ENCODE assay signal across 9 cellular contexts in the genomic region with DNA sequence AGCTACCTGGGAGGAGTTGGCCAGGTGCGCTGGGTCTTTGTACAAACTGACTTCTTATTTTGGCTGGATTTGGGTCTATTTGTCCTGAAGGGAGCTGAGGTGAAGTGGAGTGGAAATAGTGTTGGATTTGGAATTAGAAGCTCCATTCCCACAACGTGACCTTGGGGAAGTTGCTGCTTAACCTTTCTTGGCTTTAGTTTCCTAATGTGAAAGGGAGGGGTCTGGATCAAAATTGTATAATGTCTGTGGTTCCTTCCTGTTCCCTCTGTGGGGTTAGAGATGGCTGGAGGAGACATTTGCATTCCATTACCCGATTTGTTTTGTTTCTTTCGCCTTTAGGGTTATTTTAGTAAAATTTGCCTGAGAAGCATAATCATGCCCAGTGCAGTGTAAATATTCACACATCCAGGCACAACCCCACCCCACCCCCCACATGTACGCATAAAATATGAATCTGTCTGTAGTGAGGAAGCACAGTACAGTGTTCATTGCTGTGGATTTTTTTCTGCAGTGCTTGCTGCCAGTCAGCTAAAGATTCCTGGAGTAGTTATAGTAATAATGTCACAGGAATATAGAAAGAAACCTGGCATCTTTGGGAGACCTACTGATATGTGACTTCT. TPM values are rescaled to one million over a fixed set of nuclear protein-coding genes. Genes with fewer than 3 reads are reported as not detected.
DNase-seq lines count a peak whose midpoint lies in the region; ATAC-seq and TF ChIP-seq lines count a peak whose summit lies in the region.
"Had no signal": no experiment of that assay in that cellular context is flagged by ENCODE, and none has a peak within 500 bp of the region (broad histone marks: within the 10 kb centered on the region; RNA-seq: fewer than 3 reads in every experiment).

No MANE protein-coding gene starts in this region.

- H3K27me3 ChIP-seq in HUES6 (ENCODE audit: control insufficient read depth, insufficient read depth, low read length) (no peaks in the 10 kb centered on the region), duodenal mucosa (ENCODE audit: control insufficient read depth in 1 of 2, insufficient read depth in 2 of 2, low read length in 2 of 2) (no peaks in the 10 kb centered on the region)

- no peaks in the 10 kb centered on the region for H3K9me3 ChIP-seq in HUES6 (ENCODE audit: control insufficient read depth, insufficient read depth, low read depth, low read length)
- no peaks in the 10 kb centered on the region for H3K9me3 ChIP-seq in duodenal mucosa (ENCODE audit: control insufficient read depth in 1 of 2, low read length in 2 of 2)

- peak overlapping the region; percentile 90 for H3K27ac Mint-ChIP-seq in osteocyte (ENCODE audit: unreplicated experiment)

- DNase-seq in G401 (ENCODE audit: low spot score): peak; percentile 25
- no peak for DNase-seq in osteocyte (ENCODE audit: extremely low spot score, unreplicated experiment)
- no peak for DNase-seq in SW480 (ENCODE audit: low spot score)
- no peak for DNase-seq in NCI-H82 (lab: John Stamatoyannopoulos, UW)
- DNase-seq in T-helper 9 cell: no peak
- DNase-seq: activated naive CD4-positive, alpha-beta T cell had no signal

- in situ Hi-C loops in G401 (cut with HindIII; ENCODE audit: low sequenced_read_pairs): no loop called here

- H3K27me3 Mint-ChIP-seq in osteocyte (ENCODE audit: unreplicated experiment): no peaks in the 10 kb centered on the region

- peaks cover 5% of the 10 kb centered on the region for H3K36me3 Mint-ChIP-seq in osteocyte (ENCODE audit: unreplicated experiment)

- ATAC-seq in HG03521 (IDR thresholded peaks at IDR 0.05; ENCODE audit: unreplicated experiment): no peak

- TF ChIP-seq CTCF in osteocyte (IDR thresholded peaks at IDR 0.05): no peak

- H3K36me3 ChIP-seq in HUES6 (ENCODE audit: control insufficient read depth, insufficient read depth, low read length): peaks cover 50% of the 10 kb centered on the region
- peaks cover 6 to 15% of the 10 kb centered on the region in 2 donors for H3K36me3 ChIP-seq in duodenal mucosa (ENCODE audit: control insufficient read depth in 1 of 2, insufficient read depth in 2 of 2, low read length in 2 of 2)

- peaks cover 53% of the 10 kb centered on the region for H3K4me1 ChIP-seq in HUES6 (ENCODE audit: control insufficient read depth, insufficient read depth, low read length)
- peaks cover 39 to 53% of the 10 kb centered on the region in 2 donors for H3K4me1 ChIP-seq in duodenal mucosa (ENCODE audit: control insufficient read depth in 1 of 2, insufficient read depth in 2 of 2, low read length in 2 of 2)

- H3K4me1 Mint-ChIP-seq in osteocyte (ENCODE audit: unreplicated experiment): peaks cover 47% of the 10 kb centered on the region

- H3K27ac ChIP-seq in HUES6 (ENCODE audit: low read depth, low read length): peak overlapping the region; percentile 22
- no peak overlapping the region for H3K27ac ChIP-seq in duodenal mucosa (ENCODE audit: low read depth, low read length)

- H3K4me3 ChIP-seq in HUES6 (ENCODE audit: low read depth, low read length): peak overlapping the region; percentile 43
- H3K4me3 ChIP-seq in duodenal mucosa (ENCODE audit: low read depth in 1 of 2, low read length in 2 of 2): peak overlapping the region; percentile 12 to 28

- H3K9ac ChIP-seq in HUES6 (ENCODE audit: low read length) (peak overlapping the region; percentile 34), duodenal mucosa (ENCODE audit: low read depth in 1 of 2, low read length in 2 of 2) (no peak overlapping the region)

- H3K4me3 Mint-ChIP-seq in osteocyte (ENCODE audit: unreplicated experiment): peak overlapping the region; percentile 50

- H3K9me3 Mint-ChIP-seq in osteocyte (ENCODE audit: unreplicated experiment): no peaks in the 10 kb centered on the region

RNA-seq across cellular contexts. Expression of a gene that starts 21.5 kb away (rescaled TPM):
- 17.5 and 34.5 TPM in 2 replicates for total RNA-seq in G401 (2014; rRNA removed; shearing (Covaris generic))
- total RNA-seq in osteocyte: 19.7 and 20.4 TPM in 2 replicates
